ENCODE assay signal across 1 cellular context in the genomic region with DNA sequence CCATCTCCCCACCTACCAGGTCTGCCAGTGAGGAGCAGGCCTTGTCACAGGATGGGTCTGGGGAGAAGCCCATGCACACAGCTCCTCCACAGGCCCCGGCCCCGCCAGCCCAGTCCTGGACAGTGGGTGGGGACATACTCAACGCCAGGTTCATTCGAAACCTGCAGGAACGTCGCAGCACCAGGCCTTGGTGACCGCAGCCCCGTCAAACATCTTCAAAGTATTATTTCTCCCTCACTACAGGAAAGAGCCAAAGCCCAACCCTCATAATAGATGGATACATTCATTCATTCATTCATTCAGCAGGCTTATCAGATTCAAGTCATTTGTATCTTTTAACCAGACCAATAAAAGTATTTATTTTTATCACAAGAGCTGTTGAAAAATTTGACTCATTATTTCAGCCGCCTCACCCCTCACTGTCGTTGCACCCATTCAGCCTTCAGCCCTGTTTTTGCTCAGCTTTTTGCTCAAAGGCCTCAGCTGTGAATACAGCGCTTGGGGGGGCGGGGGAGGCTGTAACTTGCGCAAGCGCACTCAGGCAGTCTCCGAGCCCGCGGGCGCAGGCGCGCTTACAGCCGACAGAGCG.
TF ChIP-seq lines count a peak whose summit lies in the region.

No MANE protein-coding gene starts in this region.

TF ChIP-seq in K562, 482 proteins besides CTCF, POLR2A, EP300 and RAD21 (continued from another document and continues in another):
- TF ChIP-seq RNF219 (CRISPR knock-in tag; IDR thresholded peaks at IDR 0.05) (no peak), CBFA2T3 (IDR thresholded peaks at IDR 0.05) (no peak), ZSCAN29 (IDR thresholded peaks at IDR 0.05) (no peak), CHD2 (IDR thresholded peaks at IDR 0.05; ENCODE audit: low read depth, low read length) (no peak), ZNF24 (IDR thresholded peaks at IDR 0.05) (peak; percentile 99), TCF7L2 (IDR thresholded peaks at IDR 0.05; ENCODE audit: low read depth, low read length) (no peak), SIN3B (IDR thresholded peaks at IDR 0.05; ENCODE audit: low read depth) (no peak), ZNF140 (CRISPR knock-in tag; IDR thresholded peaks at IDR 0.05) (no peak), SFPQ (IDR thresholded peaks at IDR 0.05; ENCODE audit: low read depth, low read length) (no peak), ATF1 (CRISPR knock-in tag; IDR thresholded peaks at IDR 0.05) (no peak), ATF1 (tag; IDR thresholded peaks at IDR 0.05) (0 out of 2 replicates have a peak, but pooled peaks have one; percentile 3), POU5F1 (IDR thresholded peaks at IDR 0.05; ENCODE audit: borderline replicate concordance, low read depth, low read length, partially characterized antibody) (no peak), XRCC5 (IDR thresholded peaks at IDR 0.05; ENCODE audit: low read depth, low read length) (peak; percentile 40; the same call in 1 of the 2 replicates), SETDB1 (IDR thresholded peaks at IDR 0.05; ENCODE audit: low read length) (no peak), MBD2 (IDR thresholded peaks at IDR 0.05; ENCODE audit: borderline replicate concordance, low read depth) (no peak), KAT8 (IDR thresholded peaks at IDR 0.05; ENCODE audit: low read depth) (no peak), MNT (conservative IDR thresholded peaks at IDR 0.05) (no peak), ZNF764 (CRISPR knock-in tag; IDR thresholded peaks at IDR 0.05; ENCODE audit: low read depth) (no peak), ELF4 (CRISPR knock-in tag; IDR thresholded peaks at IDR 0.05) (no peak), KAT2B (IDR thresholded peaks at IDR 0.05; ENCODE audit: low read depth, low read length) (no peak), COPS2 (conservative IDR thresholded peaks at IDR 0.05) (no peak), KLF16 (IDR thresholded peaks at IDR 0.05) (no peak), ZBTB9 (CRISPR knock-in tag; IDR thresholded peaks at IDR 0.05) (no peak), RFX1 (IDR thresholded peaks at IDR 0.05) (no peak), SLC30A9 (CRISPR knock-in tag; IDR thresholded peaks at IDR 0.05) (no peak), ZNF655 (CRISPR knock-in tag; IDR thresholded peaks at IDR 0.05) (no peak), MTA1 (IDR thresholded peaks at IDR 0.05; ENCODE audit: borderline replicate concordance) (no peak), TFAP4 (CRISPR knock-in tag; IDR thresholded peaks at IDR 0.05; ENCODE audit: borderline replicate concordance) (peak; percentile 96), XRCC4 (IDR thresholded peaks at IDR 0.05; ENCODE audit: extremely low read depth, insufficient read depth, insufficient read length) (no peak), ARID3A (IDR thresholded peaks at IDR 0.05; ENCODE audit: borderline replicate concordance, low read depth, low read length) (0 out of 2 replicates have a peak, but pooled peaks have one; percentile 52), CBFA2T2 (conservative IDR thresholded peaks at IDR 0.05) (no peak), RBM14 (IDR thresholded peaks at IDR 0.05; ENCODE audit: borderline replicate concordance, insufficient read depth, low read depth, low read length) (no peak), NKRF (IDR thresholded peaks at IDR 0.05; ENCODE audit: borderline replicate concordance) (no peak), SRSF9 (IDR thresholded peaks at IDR 0.05; ENCODE audit: borderline replicate concordance, low read depth, low read length) (no peak), ZBTB1 (CRISPR knock-in tag; IDR thresholded peaks at IDR 0.05; ENCODE audit: borderline replicate concordance, low read depth) (no peak), MYNN (IDR thresholded peaks at IDR 0.05) (0 out of 2 replicates have a peak, but pooled peaks have one; percentile 23), MYNN (CRISPR knock-in tag; IDR thresholded peaks at IDR 0.05) (no peak), ZNF507 (tag; conservative IDR thresholded peaks at IDR 0.05) (no peak), RB1 (IDR thresholded peaks at IDR 0.05; ENCODE audit: low read depth) (no peak), ARID2 (IDR thresholded peaks at IDR 0.05) (no peak), VEZF1 (CRISPR knock-in tag; IDR thresholded peaks at IDR 0.05) (no peak; the same call in 1 of the 2 replicates), ZNF384 (IDR thresholded peaks at IDR 0.05; ENCODE audit: low read depth, low read length) (no peak), JUNB (CRISPR knock-in tag; conservative IDR thresholded peaks at IDR 0.05) (no peak), ATF7 (IDR thresholded peaks at IDR 0.05) (peak; percentile 22; the same call in 1 of the 2 replicates), MCM2 (IDR thresholded peaks at IDR 0.05; ENCODE audit: low read depth) (no peak), ZNF561 (CRISPR knock-in tag; conservative IDR thresholded peaks at IDR 0.05) (no peak), ZNF79 (CRISPR knock-in tag; IDR thresholded peaks at IDR 0.05; ENCODE audit: low read depth) (no peak), ZNF263 (CRISPR knock-in tag; IDR thresholded peaks at IDR 0.05; ENCODE audit: borderline replicate concordance) (no peak), CBX2 (IDR thresholded peaks at IDR 0.05; ENCODE audit: insufficient read depth, low read length, poor library complexity, severe bottlenecking) (no peak), ZNF3 (CRISPR knock-in tag; IDR thresholded peaks at IDR 0.05) (no peak), ZNF253 (CRISPR knock-in tag; conservative IDR thresholded peaks at IDR 0.05) (no peak), HBP1 (CRISPR knock-in tag; IDR thresholded peaks at IDR 0.05) (no peak), TRIM24 (IDR thresholded peaks at IDR 0.05) (no peak)
